ENCODE assay signal across 8 cellular contexts in the genomic region with DNA sequence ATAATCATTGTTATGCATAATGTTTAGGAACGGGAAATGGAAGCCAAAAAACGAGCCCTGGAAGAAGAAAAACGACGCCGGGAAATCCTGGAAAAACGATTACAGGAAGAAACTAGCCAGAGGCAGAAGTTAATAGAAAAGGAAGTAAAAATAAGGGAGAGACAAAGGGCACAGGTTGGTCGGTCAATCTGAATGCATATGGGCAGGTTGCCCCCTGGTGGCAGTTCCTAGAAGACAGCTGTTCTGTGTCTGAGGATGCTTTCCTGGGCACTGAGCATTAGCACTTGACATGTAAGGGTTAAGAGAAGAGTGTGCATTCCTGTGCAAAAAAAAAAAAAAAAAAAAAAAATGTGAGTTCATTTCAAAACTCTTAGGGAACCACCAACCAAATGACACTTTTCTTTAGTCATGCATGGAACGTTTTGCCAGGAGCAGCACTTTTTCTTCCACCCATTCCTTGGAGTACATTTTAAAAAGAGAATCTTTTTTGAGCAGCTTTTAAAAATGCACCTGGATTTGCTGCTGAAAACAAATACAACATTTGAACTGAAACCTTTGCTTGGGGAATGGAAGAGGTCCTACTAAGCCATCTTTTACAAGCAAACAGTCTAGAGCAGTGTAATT. TPM values are rescaled to one million over a fixed set of nuclear protein-coding genes. Genes with fewer than 3 reads are reported as not detected.
DNase-seq lines count a peak whose midpoint lies in the region; TF ChIP-seq lines count a peak whose summit lies in the region.

No MANE protein-coding gene starts in this region.

- peak; percentile 87 for DNase-seq in EH (ENCODE audit: low read depth)
- DNase-seq in GOT3 (lab: John Stamatoyannopoulos, UW): peak; percentile 10
- no peak for DNase-seq in LNCaP clone FGC (ENCODE audit: low read depth)
- peak; percentile 86 for DNase-seq in RKO (ENCODE audit: low spot score)
- peak; percentile 58 for DNase-seq in activated T-helper 1 cell treated with Interleukin-2 at 50 U/mL for 16 hours (ENCODE audit: low read depth)
- DNase-seq in fibroblast of the aortic adventitia (ENCODE audit: low read depth): peak; percentile 87

- no peaks in the 10 kb centered on the region for H3K27me3 ChIP-seq in neutrophil
- H3K27me3 ChIP-seq in subcutaneous abdominal adipose tissue (ENCODE audit: control insufficient read depth in 5 of 5, insufficient read depth in 4 of 5, low read length in 5 of 5): no peaks in the 10 kb centered on the region

- H3K36me3 ChIP-seq in neutrophil (no peaks in the 10 kb centered on the region), subcutaneous abdominal adipose tissue (ENCODE audit: control insufficient read depth in 5 of 5, insufficient read depth in 5 of 5, low read length in 5 of 5) (peaks cover 24 to 87% (median 61%) of the 10 kb centered on the region in 5 donors)

- H3K9me3 ChIP-seq in neutrophil (no peaks in the 10 kb centered on the region), subcutaneous abdominal adipose tissue (ENCODE audit: control insufficient read depth in 5 of 5, low read length in 5 of 5) (no peaks in the 10 kb centered on the region)

- no peak overlapping the region for H3K27ac ChIP-seq in neutrophil
- peak overlapping the region; percentile 80 for H3K27ac ChIP-seq in subcutaneous abdominal adipose tissue (ENCODE audit: low read depth, low read length)

- TF ChIP-seq CTCF in LNCaP clone FGC (IDR thresholded peaks at IDR 0.05; ENCODE audit: control insufficient read depth, extremely low read depth, insufficient read depth) (peak; percentile 88), fibroblast of the aortic adventitia (IDR thresholded peaks at IDR 0.05; ENCODE audit: insufficient read depth, low read length) (peak; percentile 86), neutrophil (IDR thresholded peaks at IDR 0.05) (peak; percentile 69)

- H3K4me1 ChIP-seq in neutrophil (ENCODE audit: control insufficient read depth in 1 of 2, insufficient read depth in 1 of 2, low read depth in 1 of 2, low read length in 1 of 2) (no peaks in the 10 kb centered on the region), subcutaneous abdominal adipose tissue (ENCODE audit: control insufficient read depth in 5 of 5, insufficient read depth in 5 of 5, low read length in 5 of 5) (peaks cover 0 to 17% (median 13%) of the 10 kb centered on the region in 5 donors)

- peak overlapping the region in 2 of 5 donors; percentile 20 to 53 for H3K9ac ChIP-seq in subcutaneous abdominal adipose tissue (ENCODE audit: low read length in 5 of 5)

- H3K4me3 ChIP-seq in LNCaP clone FGC (ENCODE audit: low read depth, low read length): no peak overlapping the region
- no peak overlapping the region for H3K4me3 ChIP-seq in fibroblast of the aortic adventitia (ENCODE audit: low read depth, low read length)
- H3K4me3 ChIP-seq in neutrophil (ENCODE audit: low read depth in 1 of 2, low read length in 1 of 2): no peak overlapping the region
- no peak overlapping the region for H3K4me3 ChIP-seq in subcutaneous abdominal adipose tissue (ENCODE audit: low read depth in 1 of 5, low read length in 5 of 5)

RNA-seq across cellular contexts. Expression of gene ABHD10, which starts 11.1 kb away (rescaled TPM):
- total RNA-seq in fibroblast of the aortic adventitia (ENCODE audit: low replicate concordance): 12.2 and 35.1 TPM in 2 replicates

RNA-seq across cellular contexts. Expression of gene TAGLN3, which starts 31.0 kb away (rescaled TPM):
- total RNA-seq in fibroblast of the aortic adventitia (ENCODE audit: low replicate concordance): not detected in 2 replicates
